In genomic region chr2:26749787-26750420, GRCh38 we compare ENCODE assay signal across 13 cellular contexts. TPM values are rescaled to one million over a fixed set of nuclear protein-coding genes. Genes with fewer than 3 reads are reported as not detected.
DNase-seq lines count a peak whose midpoint lies in the region; ATAC-seq and TF ChIP-seq lines count a peak whose summit lies in the region.
"Not testable (repeated sequence)": the region's sequence is repeated elsewhere in the genome, so short reads cannot be mapped to it uniquely, and the experiment has no call there.
"Had no signal": no experiment of that assay in that cellular context is flagged by ENCODE, and none has a peak within 500 bp of the region (broad histone marks: within the 10 kb centered on the region; RNA-seq: fewer than 3 reads in every experiment).

No MANE protein-coding gene starts in this region.

- peak overlapping the region; percentile 65 for H4K91ac ChIP-seq in mesenchymal stem cell (ENCODE audit: low read length)

- peak overlapping the region; percentile 62 for H4K8ac ChIP-seq in mesenchymal stem cell (ENCODE audit: low read length)

- peak overlapping the region; percentile 65 for H3K4me3 ChIP-seq in OCI-LY7 (ENCODE audit: low read depth, low read length, poor library complexity, severe bottlenecking)
- H3K4me3 ChIP-seq in mesenchymal stem cell (ENCODE audit: insufficient read depth in 1 of 2, low read depth in 1 of 2, low read length in 2 of 2) = not testable (repeated sequence)

- not testable (repeated sequence) for BruUV-seq in OCI-LY7 (replicated peaks; lab: Mats Ljungman, UMichigan)

- peak overlapping the region in 1 of 2 experiments; percentile 57 for H3K18ac ChIP-seq in mesenchymal stem cell (ENCODE audit: low read depth in 1 of 2, low read length in 2 of 2)

- not testable (repeated sequence) for H3K9ac ChIP-seq in mesenchymal stem cell (ENCODE audit: low read length)

- DNase-seq in DMS153 (lab: John Stamatoyannopoulos, UW) (peak; percentile 35), HK-2 (ENCODE audit: unreplicated experiment) (peak; percentile 34), NCI-H146 treated with DMSO at 0.1 percent for 48 hours (lab: John Stamatoyannopoulos, UW; ENCODE audit: unreplicated experiment) (peak; percentile 25), OCI-LY7 (ENCODE audit: low spot score) (peak; percentile 59), foreskin keratinocyte (peak in 1 of 2 donors; percentile 63), mesenchymal stem cell (peak; percentile 67)
- DNase-seq in WTC11 (ENCODE audit: low spot score); type B pancreatic cell (ENCODE audit: extremely low spot score, unreplicated experiment): not testable (repeated sequence)

- not testable (repeated sequence) for H3K79me2 ChIP-seq in OCI-LY7 (ENCODE audit: insufficient read depth, low read depth, low read length)

- not testable (repeated sequence) for H2BK15ac ChIP-seq in mesenchymal stem cell (ENCODE audit: low read depth, poor library complexity, severe bottlenecking)

- H3K36me3 ChIP-seq in OCI-LY7 (ENCODE audit: insufficient read depth, low read length); mesenchymal stem cell (ENCODE audit: control insufficient read depth in 1 of 2, insufficient read depth in 2 of 2, low read depth in 1 of 2, low read length in 2 of 2): not testable (repeated sequence)

- H3K79me1 ChIP-seq in mesenchymal stem cell (replicated peaks; ENCODE audit: low read length, poor library complexity, severe bottlenecking) = not testable (repeated sequence)

- H4K20me1 ChIP-seq in OCI-LY7 (ENCODE audit: insufficient read depth, low read length) = not testable (repeated sequence)

- H3K27ac Mint-ChIP-seq in WTC11 (peak overlapping the region; percentile 96), type B pancreatic cell (peak overlapping the region; percentile 88)

- not testable (repeated sequence) for H3K9me2 ChIP-seq in OCI-LY7 (ENCODE audit: insufficient read depth, low read length)

- H3K9me3 Mint-ChIP-seq in WTC11, type B pancreatic cell: not testable (repeated sequence)

- POLR2A ChIA-PET in OCI-LY7 (lab: Charles Lee) = interaction anchor here (0.7 kb wide), 2 partner anchors 22 to 153 kb away, joined by 3 to 4 read pairs; no protein-coding TSS in a partner anchor
- POLR2A ChIA-PET in WTC11 (lab: Charles Lee) = interaction anchor here (0.7 kb wide), 1 partner anchor 57 kb away, joined by 6 read pairs; the partner anchor contains the start of gene KCNK3

- H3K9me3 ChIP-seq in OCI-LY7 (ENCODE audit: low read length); mesenchymal stem cell (ENCODE audit: control insufficient read depth, low read length): not testable (repeated sequence)

- not testable (repeated sequence) for H3K4ac ChIP-seq in mesenchymal stem cell (ENCODE audit: low read depth in 1 of 2, low read length in 2 of 2)

- peak overlapping the region; percentile 88 for H2BK120ac ChIP-seq in mesenchymal stem cell (ENCODE audit: low read depth, low read length)

- H2AFZ ChIP-seq in OCI-LY7 (ENCODE audit: low read length) = peak overlapping the region; percentile 83
- H2AFZ ChIP-seq in mesenchymal stem cell (ENCODE audit: low read depth, low read length) = not testable (repeated sequence)

- H3K23ac ChIP-seq in mesenchymal stem cell (ENCODE audit: low read length in 2 of 2) = not testable (repeated sequence)

- H2BK5ac ChIP-seq in mesenchymal stem cell (ENCODE audit: low read depth, low read length, poor library complexity, severe bottlenecking) = not testable (repeated sequence)

- peaks cover 10% of the 10 kb centered on the region for H3K36me3 Mint-ChIP-seq in WTC11
- H3K36me3 Mint-ChIP-seq in type B pancreatic cell = not testable (repeated sequence)

- H3K4me3 Mint-ChIP-seq in WTC11 (peak overlapping the region; percentile 58), type B pancreatic cell (peak overlapping the region; percentile 47)

- H3K4me1 ChIP-seq in OCI-LY7 (ENCODE audit: insufficient read depth, low read length, poor library complexity, severe bottlenecking) = peaks cover 48% of the 10 kb centered on the region
- peaks cover 10% of the 10 kb centered on the region for H3K4me1 ChIP-seq in foreskin keratinocyte
- not testable (repeated sequence) for H3K4me1 ChIP-seq in mesenchymal stem cell (ENCODE audit: control insufficient read depth, insufficient read depth, low read depth, low read length)

- peaks cover 33% of the 10 kb centered on the region for H3K4me1 Mint-ChIP-seq in WTC11
- peaks cover 13% of the 10 kb centered on the region for H3K4me1 Mint-ChIP-seq in type B pancreatic cell (ENCODE audit: unreplicated experiment)

- CTCF ChIA-PET in OCI-LY7 (lab: Charles Lee; ENCODE audit: unreplicated experiment) = not testable (repeated sequence)
- CTCF ChIA-PET in WTC11 (lab: Charles Lee) = interaction anchor here (0.9 kb wide), 1 partner anchor 168 kb away, joined by 7 read pairs; no protein-coding TSS in a partner anchor

- H3K27me3 ChIP-seq in foreskin keratinocyte; mesenchymal stem cell (ENCODE audit: control insufficient read depth in 1 of 2, insufficient read depth in 1 of 2, low read length in 2 of 2): not testable (repeated sequence)

- not testable (repeated sequence) for H2AK5ac ChIP-seq in mesenchymal stem cell (ENCODE audit: low read length, severe bottlenecking)

- not testable (repeated sequence) for H2BK12ac ChIP-seq in mesenchymal stem cell (ENCODE audit: low read length in 2 of 2)

- not testable (repeated sequence) for TF ChIP-seq CTCF in OCI-LY7 (conservative IDR thresholded peaks at IDR 0.05; ENCODE audit: low read length); WTC11 (IDR thresholded peaks at IDR 0.05); foreskin keratinocyte (conservative IDR thresholded peaks at IDR 0.05); type B pancreatic cell (conservative IDR thresholded peaks at IDR 0.05)

- peak overlapping the region; percentile 84 for H3K4me2 ChIP-seq in OCI-LY7 (ENCODE audit: low read length)
- H3K4me2 ChIP-seq in mesenchymal stem cell (ENCODE audit: low read length, poor library complexity, severe bottlenecking) = not testable (repeated sequence)

- not testable (repeated sequence) for H3K14ac ChIP-seq in mesenchymal stem cell (ENCODE audit: low read length in 2 of 2)

- ATAC-seq in WTC11 = peak; percentile 21
- ATAC-seq in foreskin keratinocyte = not testable (repeated sequence)

- WGBS in mesenchymal stem cell = 0% methylated on average over 5 of the region's 8 CpGs

- intact Hi-C loops in OCI-LY7 (cut with micrococcal nuclease; ENCODE audit: unreplicated experiment) = not testable (repeated sequence)

- H3K27me3 Mint-ChIP-seq in WTC11 (ENCODE audit: low read depth) = peaks cover 88% of the 10 kb centered on the region
- not testable (repeated sequence) for H3K27me3 Mint-ChIP-seq in type B pancreatic cell

- H3K27ac ChIP-seq in OCI-LY7 (ENCODE audit: low read depth, low read length, poor library complexity, severe bottlenecking) = peak overlapping the region; percentile 23
- H3K27ac ChIP-seq in foreskin keratinocyte = peak overlapping the region; percentile 44
- not testable (repeated sequence) for H3K27ac ChIP-seq in mesenchymal stem cell (ENCODE audit: low read length, poor library complexity, severe bottlenecking)

TF ChIP-seq in WTC11, 78 proteins besides CTCF, POLR2A, EP300 and RAD21 (continues in another document):
- TF ChIP-seq FOXK1 (CRISPR knock-in tag; IDR thresholded peaks at IDR 0.05) (peak; percentile 39; the same call in 1 of the 2 replicates), MAX (CRISPR knock-in tag; IDR thresholded peaks at IDR 0.05) (peak; percentile 66; the same call in 1 of the 2 replicates), ZNF232 (CRISPR knock-in tag; IDR thresholded peaks at IDR 0.05) (0 out of 2 replicates have a peak, but pooled peaks have one; percentile 60)

RNA-seq across cellular contexts. Expression of gene SLC35F6, which starts 14.2 kb away (rescaled TPM):
- 10.4 and 10.6 TPM in 2 replicates for total RNA-seq in OCI-LY7 (2014; rRNA removed; shearing (Covaris generic))
- total RNA-seq in OCI-LY7 (2022) (12.9 and 15.0 TPM in 2 replicates), WTC11 (2021) (10.3 to 12.0 TPM (median 11.9 TPM) in 3 replicates), foreskin keratinocyte (47.3 and 53.8 TPM in 2 replicates), type B pancreatic cell (ENCODE audit: low replicate concordance) (28.5 and 31.6 TPM in 2 replicates)
- 26.7 and 28.5 TPM in 2 replicates for polyA plus RNA-seq in foreskin keratinocyte
- 62.3 TPM for polyA plus RNA-seq in mesenchymal stem cell (2013, experiment 1 of 2)
- 60.2 TPM for polyA plus RNA-seq in mesenchymal stem cell (2013, experiment 2 of 2)

RNA-seq across cellular contexts. Expression of gene CENPA, which starts 36.0 kb away (rescaled TPM):
- total RNA-seq in OCI-LY7 (2014; rRNA removed; shearing (Covaris generic)) = 27.8 and 48.2 TPM in 2 replicates
- 63.6 and 67.9 TPM in 2 replicates for total RNA-seq in OCI-LY7 (2022)
- total RNA-seq in WTC11 (2021) = 37.4 to 45.6 TPM (median 40.2 TPM) in 3 replicates
- 30.8 and 39.0 TPM in 2 replicates for total RNA-seq in foreskin keratinocyte
- polyA plus RNA-seq in foreskin keratinocyte = 28.2 and 37.2 TPM in 2 replicates
- 3.5 TPM for polyA plus RNA-seq in mesenchymal stem cell (2013, experiment 1 of 2)
- polyA plus RNA-seq in mesenchymal stem cell (2013, experiment 2 of 2) = 3.1 TPM
- total RNA-seq in type B pancreatic cell (ENCODE audit: low replicate concordance) = 9.0 and 24.7 TPM in 2 replicates

RNA-seq across cellular contexts. Expression of gene KCNK3, which starts 57.4 kb away (rescaled TPM):
- not detected in 2 replicates for total RNA-seq in OCI-LY7 (2014; rRNA removed; shearing (Covaris generic))
- not detected in 2 replicates for total RNA-seq in OCI-LY7 (2022)
- 0.22 to 0.30 TPM (median 0.30 TPM) in 3 replicates for total RNA-seq in WTC11 (2021)
- not detected in 2 replicates for total RNA-seq in foreskin keratinocyte
- not detected in 2 replicates for polyA plus RNA-seq in foreskin keratinocyte
- 0.52 TPM for polyA plus RNA-seq in mesenchymal stem cell (2013, experiment 1 of 2)
- polyA plus RNA-seq in mesenchymal stem cell (2013, experiment 2 of 2) = 0.53 TPM
- 2.7 and 7.7 TPM in 2 replicates for total RNA-seq in type B pancreatic cell (ENCODE audit: low replicate concordance)
- total RNA-seq: activated CD4-positive, alpha-beta T cell treated with anti-CD3 and anti-CD28 coated beads for 36 hours; activated CD8-positive, alpha-beta memory T cell treated with anti-CD3 and anti-CD28 coated beads for 36 hours; activated naive CD4-positive, alpha-beta T cell treated with anti-CD3 and anti-CD28 coated beads for 36 hours; dermis microvascular lymphatic vessel endothelial cell; G401 had no signal
